In genomic region chr2:181438298-181438697, GRCh38 we compare ENCODE assay signal across 11 cellular contexts. TPM values are rescaled to one million over a fixed set of nuclear protein-coding genes. Genes with fewer than 3 reads are reported as not detected.
DNase-seq lines count a peak whose midpoint lies in the region; ATAC-seq and TF ChIP-seq lines count a peak whose summit lies in the region.
"Had no signal": no experiment of that assay in that cellular context is flagged by ENCODE, and none has a peak within 500 bp of the region (broad histone marks: within the 10 kb centered on the region; RNA-seq: fewer than 3 reads in every experiment).

No MANE protein-coding gene starts in this region.

- H3K36me3 Mint-ChIP-seq in Caco-2 (ENCODE audit: insufficient read depth, unreplicated experiment) = no peaks in the 10 kb centered on the region

- TF ChIP-seq CTCF in Caco-2 (IDR thresholded peaks at IDR 0.05; ENCODE audit: insufficient read depth in 1 of 2, low read depth in 1 of 2, low read length in 1 of 2, severe bottlenecking in 1 of 2, unreplicated experiment in 1 of 2) (peak; percentile 20 to 35), Panc1 (IDR thresholded peaks at IDR 0.05) (peak; percentile 21; the same call in 1 of the 2 replicates), foreskin keratinocyte (conservative IDR thresholded peaks at IDR 0.05) (peak; percentile 48)

- no peaks in the 10 kb centered on the region for H3K4me1 ChIP-seq in Caco-2
- no peaks in the 10 kb centered on the region for H3K4me1 ChIP-seq in Panc1 (ENCODE audit: control insufficient read depth, insufficient read depth, low read length)
- no peaks in the 10 kb centered on the region for H3K4me1 ChIP-seq in foreskin keratinocyte

- POLR2A ChIA-PET in Caco-2 (lab: Charles Lee) (no interaction called here), Panc1 (lab: Charles Lee) (no interaction called here)

- DNase-seq in Caco-2 = no peak
- no peak for DNase-seq in Panc1 (ENCODE audit: low read depth, low spot score)
- peak in 1 of 2 donors; percentile 42 for DNase-seq in foreskin keratinocyte
- DNase-seq in stimulated activated CD8-positive, alpha-beta memory T cell treated with anti-CD3 and anti-CD28 coated beads, Interleukin-4, amount 100 ng/mL, for 48 hours = no peak
- no peak for DNase-seq in SW480 (ENCODE audit: low spot score)
- DNase-seq: activated effector memory CD4-positive, alpha-beta T cell treated with Interleukin-2 at 50 U/mL for 16 hours; NCI-H187 treated with DMSO at 0.1 percent for 48 hours; right cardiac atrium had no signal

- no peaks in the 10 kb centered on the region for H3K9me3 ChIP-seq in Caco-2
- no peaks in the 10 kb centered on the region for H3K9me3 ChIP-seq in Panc1 (ENCODE audit: control insufficient read depth, insufficient read depth, low read depth, low read length)

- peak; percentile 59 for ATAC-seq in GM18511 (IDR thresholded peaks at IDR 0.05; ENCODE audit: unreplicated experiment)
- no peak for ATAC-seq in Panc1
- ATAC-seq in foreskin keratinocyte = peak; percentile 54
- no peak for ATAC-seq in GM19397 (IDR thresholded peaks at IDR 0.05; ENCODE audit: unreplicated experiment)
- no peak for ATAC-seq in GM19023 (IDR thresholded peaks at IDR 0.05; ENCODE audit: unreplicated experiment)
- ATAC-seq: right cardiac atrium had no signal

- in situ Hi-C loops in Panc1 (cut with HindIII; ENCODE audit: low pct_unique_long_range_greater_than_20kb, low sequenced_read_pairs) = no loop called here

- BruUV-seq in Caco-2 (replicated peaks; lab: Mats Ljungman, UMichigan) = no TSS peak
- BruUV-seq in Panc1 (replicated peaks; lab: Mats Ljungman, UMichigan) = no TSS peak

- no peak overlapping the region for H3K27ac Mint-ChIP-seq in Caco-2 (ENCODE audit: unreplicated experiment)

- intact Hi-C loops in Caco-2 (cut with micrococcal nuclease; ENCODE audit: unreplicated experiment) = loop anchor here (2.0 kb wide), 1 partner anchor 277 kb away; no protein-coding TSS in a partner anchor
- intact Hi-C loops in Panc1 (cut with micrococcal nuclease; ENCODE audit: unreplicated experiment) = no loop called here

- H3K4me3 ChIP-seq in Caco-2 (ENCODE audit: low read depth, low read length) (no peak overlapping the region), Panc1 (ENCODE audit: low read depth in 2 of 2, low read length in 2 of 2) (no peak overlapping the region)

- H3K27me3 ChIP-seq in Caco-2 (replicated peaks; ENCODE audit: control insufficient read depth, insufficient read depth, low read length) (no peaks in the 10 kb centered on the region), Panc1 (ENCODE audit: control insufficient read depth, insufficient read depth, low read length) (no peaks in the 10 kb centered on the region), foreskin keratinocyte (peaks cover 18% of the 10 kb centered on the region)

- H3K4me3 Mint-ChIP-seq in Caco-2 (ENCODE audit: unreplicated experiment) = no peak overlapping the region

- no peaks in the 10 kb centered on the region for H3K9me3 Mint-ChIP-seq in Caco-2 (ENCODE audit: unreplicated experiment)

- H3K27me3 Mint-ChIP-seq in Caco-2 (ENCODE audit: insufficient read depth, unreplicated experiment) = peaks cover 6% of the 10 kb centered on the region

- H3K36me3 ChIP-seq in Caco-2 (ENCODE audit: control insufficient read depth, insufficient read depth, low read length) (no peaks in the 10 kb centered on the region), Panc1 (ENCODE audit: control insufficient read depth, insufficient read depth, low read length) (no peaks in the 10 kb centered on the region)

- CTCF ChIA-PET in Caco-2 (lab: Charles Lee) = no interaction called here
- CTCF ChIA-PET in Panc1 (lab: Charles Lee) = no interaction called here

- H3K4me1 Mint-ChIP-seq in Caco-2 (ENCODE audit: low read depth, unreplicated experiment) = no peaks in the 10 kb centered on the region

- H3K27ac ChIP-seq in Panc1 (ENCODE audit: low read length) (no peak overlapping the region), foreskin keratinocyte (no peak overlapping the region)

RNA-seq across cellular contexts. Expression of gene ITGA4, which starts 18.9 kb away (rescaled TPM):
- total RNA-seq in Caco-2 (2022) = not detected in 2 replicates
- 0.36 TPM for total RNA-seq in Panc1 (2021; ENCODE audit: unreplicated experiment)
- polyA plus RNA-seq in Panc1 (2012; ENCODE audit: insufficient read length) = not detected
- total RNA-seq in foreskin keratinocyte = 2.3 and 11.0 TPM in 2 replicates
- 0.26 and 0.75 TPM in 2 replicates for polyA plus RNA-seq in foreskin keratinocyte

Comparison
In these comparisons a context has a peak if more than half of its experiments do, and no peak if none do; other contexts are left out.
1. ATAC-seq: peak in GM18511 (single experiment) and foreskin keratinocyte (single experiment); none in Panc1 (single experiment), GM19397 (single experiment) and GM19023 (single experiment).
2. Peak in every context shown above with its lines, with median percentiles within 50 percentile points of each other: CTCF ChIP-seq.